In the genomic region with DNA sequence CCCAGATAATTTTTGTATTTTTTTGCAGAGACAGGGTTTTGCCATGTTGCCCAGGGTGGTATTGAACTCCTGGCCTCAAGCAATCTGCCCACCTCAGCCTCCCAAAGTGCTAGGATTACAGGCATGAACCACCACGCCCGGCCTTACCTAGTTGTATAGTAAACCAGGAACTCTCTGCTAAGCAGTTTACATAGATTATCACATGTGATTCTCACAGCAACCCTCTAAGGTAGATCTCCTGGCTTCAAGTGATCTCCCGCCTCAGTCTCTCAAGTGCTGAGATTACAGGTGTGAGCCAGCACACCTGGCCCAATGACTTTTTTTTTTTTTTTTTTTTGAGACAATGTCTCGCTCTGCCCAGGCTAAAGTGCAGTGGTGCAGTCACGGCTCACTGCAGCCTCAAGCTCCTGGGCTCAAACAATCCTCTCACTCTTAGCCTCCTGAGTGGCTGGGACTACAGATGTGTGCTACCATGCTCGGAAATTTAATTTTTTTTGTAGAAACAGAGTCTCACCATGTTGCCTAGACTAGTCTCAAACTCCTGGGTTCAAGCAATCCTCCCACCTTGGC, we compare ENCODE assay signal across 6 cellular contexts.
"Had no signal": no experiment of that assay in that cellular context is flagged by ENCODE, and none has a peak within 500 bp of the region (broad histone marks: within the 10 kb centered on the region; RNA-seq: fewer than 3 reads in every experiment).

No MANE protein-coding gene starts in this region.

- H3K9me3 ChIP-seq: esophagus muscularis mucosa, ovary had no signal

- H3K27me3 ChIP-seq: dorsolateral prefrontal cortex, esophagus muscularis mucosa, ovary had no signal

- H3K36me3 ChIP-seq: esophagus muscularis mucosa, ovary had no signal

- H3K27ac ChIP-seq: dorsolateral prefrontal cortex, esophagus muscularis mucosa, ovary had no signal

- DNase-seq: activated effector memory CD4-positive, alpha-beta T cell treated with Interleukin-2 at 50 U/mL for 16 hours; activated T-cell treated with anti-CD3 and anti-CD28 coated beads, Interleukin-2, amount 50 U/mL, for 1 hour; dorsolateral prefrontal cortex; mesendoderm had no signal

- H3K4me3 ChIP-seq: dorsolateral prefrontal cortex, esophagus muscularis mucosa, ovary had no signal
